In the genomic region with DNA sequence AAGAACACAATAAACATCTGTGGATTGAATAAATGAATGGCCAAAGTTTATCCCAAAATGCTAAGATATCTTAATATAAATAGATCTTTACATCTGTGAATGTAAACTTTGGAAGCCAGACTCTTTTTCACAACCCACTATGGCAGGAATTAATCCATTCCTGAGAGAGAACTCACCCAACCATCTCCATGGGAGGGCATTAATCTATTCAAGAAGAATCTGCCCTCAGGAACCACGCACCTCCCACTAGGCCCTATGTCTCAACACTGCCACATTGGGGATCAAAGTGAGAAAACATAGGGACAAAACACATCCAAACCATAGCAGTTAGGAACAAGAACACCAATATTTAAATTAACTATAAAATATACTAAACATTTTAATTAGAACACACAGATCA, we compare ENCODE assay signal across 3 cellular contexts.
A peak's percentile ranks its signal among the peaks of the same experiment; 100 is the strongest.
TF ChIP-seq lines count a peak whose summit lies in the region.

No MANE protein-coding gene starts in this region.

TF ChIP-seq in SK-N-SH, 30 proteins besides CTCF, POLR2A, EP300 and RAD21:
- TF ChIP-seq TCF12 (IDR thresholded peaks at IDR 0.05) (0 out of 2 replicates have a peak, but pooled peaks have one; percentile 8), GATA2 (CRISPR knock-in tag; IDR thresholded peaks at IDR 0.05) (no peak)

TF ChIP-seq in SK-N-SH treated with all-trans-retinoic acid at 6 μM for 48 hours, 23 proteins besides CTCF, POLR2A, EP300 and RAD21:
- TF ChIP-seq SNAI2 (CRISPR knock-in tag; IDR thresholded peaks at IDR 0.05), result no peak
- no peak for TF ChIP-seq CREB5 (CRISPR knock-in tag; IDR thresholded peaks at IDR 0.05; ENCODE audit: low read depth)
- TF ChIP-seq ZNF565 (CRISPR knock-in tag; conservative IDR thresholded peaks at IDR 0.05; ENCODE audit: low read depth), result no peak
- TF ChIP-seq CSDC2 (CRISPR knock-in tag; IDR thresholded peaks at IDR 0.05), result no peak
- TF ChIP-seq ARNTL (CRISPR knock-in tag; IDR thresholded peaks at IDR 0.05; ENCODE audit: borderline replicate concordance, low read depth), result no peak
- no peak for TF ChIP-seq BACH2 (CRISPR knock-in tag; IDR thresholded peaks at IDR 0.05; ENCODE audit: borderline replicate concordance)
- no peak for TF ChIP-seq PPARA (CRISPR knock-in tag; IDR thresholded peaks at IDR 0.05; ENCODE audit: borderline replicate concordance)
- TF ChIP-seq, protein P1, sequence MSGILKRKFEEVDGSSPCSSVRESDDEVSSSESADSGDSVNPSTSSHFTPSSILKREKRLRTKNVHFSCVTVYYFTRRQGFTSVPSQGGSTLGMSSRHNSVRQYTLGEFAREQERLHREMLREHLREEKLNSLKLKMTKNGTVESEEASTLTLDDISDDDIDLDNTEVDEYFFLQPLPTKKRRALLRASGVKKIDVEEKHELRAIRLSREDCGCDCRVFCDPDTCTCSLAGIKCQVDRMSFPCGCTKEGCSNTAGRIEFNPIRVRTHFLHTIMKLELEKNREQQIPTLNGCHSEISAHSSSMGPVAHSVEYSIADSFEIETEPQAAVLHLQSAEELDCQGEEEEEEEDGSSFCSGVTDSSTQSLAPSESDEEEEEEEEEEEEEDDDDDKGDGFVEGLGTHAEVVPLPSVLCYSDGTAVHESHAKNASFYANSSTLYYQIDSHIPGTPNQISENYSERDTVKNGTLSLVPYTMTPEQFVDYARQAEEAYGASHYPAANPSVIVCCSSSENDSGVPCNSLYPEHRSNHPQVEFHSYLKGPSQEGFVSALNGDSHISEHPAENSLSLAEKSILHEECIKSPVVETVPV (CRISPR knock-in tag; IDR thresholded peaks at IDR 0.05), result no peak
- TF ChIP-seq ZNF8 (CRISPR knock-in tag; IDR thresholded peaks at IDR 0.05), result no peak
- no peak for TF ChIP-seq GLIS3 (CRISPR knock-in tag; IDR thresholded peaks at IDR 0.05)
- TF ChIP-seq, protein P2, sequence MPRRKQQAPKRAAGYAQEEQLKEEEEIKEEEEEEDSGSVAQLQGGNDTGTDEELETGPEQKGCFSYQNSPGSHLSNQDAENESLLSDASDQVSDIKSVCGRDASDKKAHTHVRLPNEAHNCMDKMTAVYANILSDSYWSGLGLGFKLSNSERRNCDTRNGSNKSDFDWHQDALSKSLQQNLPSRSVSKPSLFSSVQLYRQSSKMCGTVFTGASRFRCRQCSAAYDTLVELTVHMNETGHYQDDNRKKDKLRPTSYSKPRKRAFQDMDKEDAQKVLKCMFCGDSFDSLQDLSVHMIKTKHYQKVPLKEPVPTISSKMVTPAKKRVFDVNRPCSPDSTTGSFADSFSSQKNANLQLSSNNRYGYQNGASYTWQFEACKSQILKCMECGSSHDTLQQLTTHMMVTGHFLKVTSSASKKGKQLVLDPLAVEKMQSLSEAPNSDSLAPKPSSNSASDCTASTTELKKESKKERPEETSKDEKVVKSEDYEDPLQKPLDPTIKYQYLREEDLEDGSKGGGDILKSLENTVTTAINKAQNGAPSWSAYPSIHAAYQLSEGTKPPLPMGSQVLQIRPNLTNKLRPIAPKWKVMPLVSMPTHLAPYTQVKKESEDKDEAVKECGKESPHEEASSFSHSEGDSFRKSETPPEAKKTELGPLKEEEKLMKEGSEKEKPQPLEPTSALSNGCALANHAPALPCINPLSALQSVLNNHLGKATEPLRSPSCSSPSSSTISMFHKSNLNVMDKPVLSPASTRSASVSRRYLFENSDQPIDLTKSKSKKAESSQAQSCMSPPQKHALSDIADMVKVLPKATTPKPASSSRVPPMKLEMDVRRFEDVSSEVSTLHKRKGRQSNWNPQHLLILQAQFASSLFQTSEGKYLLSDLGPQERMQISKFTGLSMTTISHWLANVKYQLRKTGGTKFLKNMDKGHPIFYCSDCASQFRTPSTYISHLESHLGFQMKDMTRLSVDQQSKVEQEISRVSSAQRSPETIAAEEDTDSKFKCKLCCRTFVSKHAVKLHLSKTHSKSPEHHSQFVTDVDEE (CRISPR knock-in tag; IDR thresholded peaks at IDR 0.05), result no peak
- TF ChIP-seq ZNF70 (CRISPR knock-in tag; IDR thresholded peaks at IDR 0.05), result no peak
- TF ChIP-seq TCF4 (CRISPR knock-in tag; IDR thresholded peaks at IDR 0.05; ENCODE audit: borderline replicate concordance), result no peak
- TF ChIP-seq ESRRG (CRISPR knock-in tag; IDR thresholded peaks at IDR 0.05), result no peak

TF ChIP-seq in HepG2, 621 proteins besides CTCF, POLR2A, EP300 and RAD21:
- TF ChIP-seq, protein P3, sequence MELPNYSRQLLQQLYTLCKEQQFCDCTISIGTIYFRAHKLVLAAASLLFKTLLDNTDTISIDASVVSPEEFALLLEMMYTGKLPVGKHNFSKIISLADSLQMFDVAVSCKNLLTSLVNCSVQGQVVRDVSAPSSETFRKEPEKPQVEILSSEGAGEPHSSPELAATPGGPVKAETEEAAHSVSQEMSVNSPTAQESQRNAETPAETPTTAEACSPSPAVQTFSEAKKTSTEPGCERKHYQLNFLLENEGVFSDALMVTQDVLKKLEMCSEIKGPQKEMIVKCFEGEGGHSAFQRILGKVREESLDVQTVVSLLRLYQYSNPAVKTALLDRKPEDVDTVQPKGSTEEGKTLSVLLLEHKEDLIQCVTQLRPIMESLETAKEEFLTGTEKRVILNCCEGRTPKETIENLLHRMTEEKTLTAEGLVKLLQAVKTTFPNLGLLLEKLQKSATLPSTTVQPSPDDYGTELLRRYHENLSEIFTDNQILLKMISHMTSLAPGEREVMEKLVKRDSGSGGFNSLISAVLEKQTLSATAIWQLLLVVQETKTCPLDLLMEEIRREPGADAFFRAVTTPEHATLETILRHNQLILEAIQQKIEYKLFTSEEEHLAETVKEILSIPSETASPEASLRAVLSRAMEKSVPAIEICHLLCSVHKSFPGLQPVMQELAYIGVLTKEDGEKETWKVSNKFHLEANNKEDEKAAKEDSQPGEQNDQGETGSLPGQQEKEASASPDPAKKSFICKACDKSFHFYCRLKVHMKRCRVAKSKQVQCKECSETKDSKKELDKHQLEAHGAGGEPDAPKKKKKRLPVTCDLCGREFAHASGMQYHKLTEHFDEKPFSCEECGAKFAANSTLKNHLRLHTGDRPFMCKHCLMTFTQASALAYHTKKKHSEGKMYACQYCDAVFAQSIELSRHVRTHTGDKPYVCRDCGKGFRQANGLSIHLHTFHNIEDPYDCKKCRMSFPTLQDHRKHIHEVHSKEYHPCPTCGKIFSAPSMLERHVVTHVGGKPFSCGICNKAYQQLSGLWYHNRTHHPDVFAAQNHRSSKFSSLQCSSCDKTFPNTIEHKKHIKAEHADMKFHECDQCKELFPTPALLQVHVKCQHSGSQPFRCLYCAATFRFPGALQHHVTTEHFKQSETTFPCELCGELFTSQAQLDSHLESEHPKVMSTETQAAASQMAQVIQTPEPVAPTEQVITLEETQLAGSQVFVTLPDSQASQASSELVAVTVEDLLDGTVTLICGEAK (IDR thresholded peaks at IDR 0.05), result no peak
- TF ChIP-seq, protein P3 (CRISPR knock-in tag; IDR thresholded peaks at IDR 0.05), result no peak
- no peak for TF ChIP-seq SOX6 (IDR thresholded peaks at IDR 0.05)
- TF ChIP-seq SOX6 (CRISPR knock-in tag; IDR thresholded peaks at IDR 0.05), result no peak
- no peak for TF ChIP-seq KDM4B (CRISPR knock-in tag; IDR thresholded peaks at IDR 0.05)
- TF ChIP-seq, protein P4, sequence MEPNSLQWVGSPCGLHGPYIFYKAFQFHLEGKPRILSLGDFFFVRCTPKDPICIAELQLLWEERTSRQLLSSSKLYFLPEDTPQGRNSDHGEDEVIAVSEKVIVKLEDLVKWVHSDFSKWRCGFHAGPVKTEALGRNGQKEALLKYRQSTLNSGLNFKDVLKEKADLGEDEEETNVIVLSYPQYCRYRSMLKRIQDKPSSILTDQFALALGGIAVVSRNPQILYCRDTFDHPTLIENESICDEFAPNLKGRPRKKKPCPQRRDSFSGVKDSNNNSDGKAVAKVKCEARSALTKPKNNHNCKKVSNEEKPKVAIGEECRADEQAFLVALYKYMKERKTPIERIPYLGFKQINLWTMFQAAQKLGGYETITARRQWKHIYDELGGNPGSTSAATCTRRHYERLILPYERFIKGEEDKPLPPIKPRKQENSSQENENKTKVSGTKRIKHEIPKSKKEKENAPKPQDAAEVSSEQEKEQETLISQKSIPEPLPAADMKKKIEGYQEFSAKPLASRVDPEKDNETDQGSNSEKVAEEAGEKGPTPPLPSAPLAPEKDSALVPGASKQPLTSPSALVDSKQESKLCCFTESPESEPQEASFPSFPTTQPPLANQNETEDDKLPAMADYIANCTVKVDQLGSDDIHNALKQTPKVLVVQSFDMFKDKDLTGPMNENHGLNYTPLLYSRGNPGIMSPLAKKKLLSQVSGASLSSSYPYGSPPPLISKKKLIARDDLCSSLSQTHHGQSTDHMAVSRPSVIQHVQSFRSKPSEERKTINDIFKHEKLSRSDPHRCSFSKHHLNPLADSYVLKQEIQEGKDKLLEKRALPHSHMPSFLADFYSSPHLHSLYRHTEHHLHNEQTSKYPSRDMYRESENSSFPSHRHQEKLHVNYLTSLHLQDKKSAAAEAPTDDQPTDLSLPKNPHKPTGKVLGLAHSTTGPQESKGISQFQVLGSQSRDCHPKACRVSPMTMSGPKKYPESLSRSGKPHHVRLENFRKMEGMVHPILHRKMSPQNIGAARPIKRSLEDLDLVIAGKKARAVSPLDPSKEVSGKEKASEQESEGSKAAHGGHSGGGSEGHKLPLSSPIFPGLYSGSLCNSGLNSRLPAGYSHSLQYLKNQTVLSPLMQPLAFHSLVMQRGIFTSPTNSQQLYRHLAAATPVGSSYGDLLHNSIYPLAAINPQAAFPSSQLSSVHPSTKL (CRISPR knock-in tag; IDR thresholded peaks at IDR 0.05), result no peak
- TF ChIP-seq FOXK2 (IDR thresholded peaks at IDR 0.05), result no peak
- TF ChIP-seq, protein P5, sequence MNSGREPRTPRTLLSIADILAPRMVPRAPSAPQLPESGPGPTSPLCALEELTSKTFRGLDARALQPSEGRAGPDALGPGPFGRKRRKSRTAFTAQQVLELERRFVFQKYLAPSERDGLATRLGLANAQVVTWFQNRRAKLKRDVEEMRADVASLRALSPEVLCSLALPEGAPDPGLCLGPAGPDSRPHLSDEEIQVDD (CRISPR knock-in tag; IDR thresholded peaks at IDR 0.05; ENCODE audit: borderline replicate concordance), result no peak
- TF ChIP-seq SETDB1 (CRISPR knock-in tag; IDR thresholded peaks at IDR 0.05; ENCODE audit: borderline replicate concordance), result no peak
- no peak for TF ChIP-seq ETS1 (CRISPR knock-in tag; IDR thresholded peaks at IDR 0.05)
- no peak for TF ChIP-seq SP140L (CRISPR knock-in tag; IDR thresholded peaks at IDR 0.05; ENCODE audit: borderline replicate concordance)
- TF ChIP-seq NFAT5 (CRISPR knock-in tag; IDR thresholded peaks at IDR 0.05), result no peak
- TF ChIP-seq ZNF160 (CRISPR knock-in tag; IDR thresholded peaks at IDR 0.05), result no peak
- no peak for TF ChIP-seq NFYB (CRISPR knock-in tag; IDR thresholded peaks at IDR 0.05)
TF ChIP-seq in HepG2: peak in this region for 0.
